13 cellular contexts compared by ENCODE assay signal in genomic region chr6:2792330-2792729, GRCh38. TPM values are rescaled to one million over a fixed set of nuclear protein-coding genes. Genes with fewer than 3 reads are reported as not detected.
DNase-seq lines count a peak whose midpoint lies in the region; ATAC-seq, FAIRE-seq and TF ChIP-seq lines count a peak whose summit lies in the region.
"Had no signal": no experiment of that assay in that cellular context is flagged by ENCODE, and none has a peak within 500 bp of the region (broad histone marks: within the 10 kb centered on the region; RNA-seq: fewer than 3 reads in every experiment).

No MANE protein-coding gene starts in this region.

- H3K4me3 ChIP-seq in PC-9 (no peak overlapping the region), pancreas (no peak overlapping the region), lower leg skin (ENCODE audit: low read depth, poor library complexity, severe bottlenecking) (no peak overlapping the region), WERI-Rb-1 (ENCODE audit: low read depth, low read length) (no peak overlapping the region)

- no peak for TF ChIP-seq CTCF in PC-9 (conservative IDR thresholded peaks at IDR 0.05)
- no peak for TF ChIP-seq CTCF in pancreas (IDR thresholded peaks at IDR 0.05)
- TF ChIP-seq CTCF in lower leg skin (IDR thresholded peaks at IDR 0.05) = no peak
- no peak for TF ChIP-seq CTCF in WERI-Rb-1 (IDR thresholded peaks at IDR 0.05; ENCODE audit: low read depth, low read length)

- POLR2A ChIA-PET in PC-9 (lab: Charles Lee; ENCODE audit: unreplicated experiment) = interaction anchor here (0.9 kb wide), 1 partner anchor 54 kb away, joined by 3 read pairs; no protein-coding TSS in a partner anchor

- ATAC-seq in pancreas = no peak

- DNase-seq in EH (ENCODE audit: low read depth) (peak; percentile 42), PC-9 (no peak), epithelial cell of prostate (ENCODE audit: low read depth, low spot score) (no peak), pancreas (peak in 1 of 6 donors; percentile 43), lower leg skin (ENCODE audit: low spot score in 2 of 2) (no peak), NCI-H524 treated with DMSO at 0.1 percent for 48 hours (lab: John Stamatoyannopoulos, UW) (no peak), WERI-Rb-1 (no peak)
- DNase-seq in stimulated activated CD4-positive, alpha-beta T cell treated with anti-CD3 and anti-CD28 coated beads, Interleukin-2, amount 100 ng/mL, for 24 hours = no peak
- DNase-seq: foreskin melanocyte; NCI-H1436; NK-92 treated with Interleukin-12 subunit alpha and Interleukin-12 subunit beta, amount 100 ng/mL, for 24 hours had no signal

- peaks cover 25% of the 10 kb centered on the region; the same call in 1 of the 2 replicates for H3F3A ChIP-seq in PC-9 (ENCODE audit: insufficient read depth, low read depth)

- no peak overlapping the region for H3K4me2 ChIP-seq in PC-9

- no TSS peak for BruUV-seq in PC-9 (replicated peaks; lab: Mats Ljungman, UMichigan)

- no peaks in the 10 kb centered on the region for H3K9me3 ChIP-seq in PC-9 (ENCODE audit: insufficient read depth, low read depth)
- no peaks in the 10 kb centered on the region for H3K9me3 ChIP-seq in pancreas
- no peaks in the 10 kb centered on the region for H3K9me3 ChIP-seq in WERI-Rb-1 (ENCODE audit: severe bottlenecking)

- no peak for TF ChIP-seq POLR2A in lower leg skin (IDR thresholded peaks at IDR 0.05)

- intact Hi-C loops in PC-9 (cut with micrococcal nuclease; ENCODE audit: unreplicated experiment) (loop anchor here (10.0 kb wide), 1 partner anchor 262 kb away; no protein-coding TSS in a partner anchor), pancreas (cut with DNase I) (no loop called here), lower leg skin (cut with DNase I; ENCODE audit: low total_unique reads) (loop anchor here (5.0 kb wide), 1 partner anchor 50 kb away; the partner anchor contains the start of gene SERPINB1)

- 0 out of 2 replicates have a peak overlapping the region, but pooled peaks have one; percentile 74 for H3K27ac ChIP-seq in PC-9
- peak overlapping the region; percentile 99 for H3K27ac ChIP-seq in epithelial cell of prostate
- peak overlapping the region; percentile 6 to 90 (median 58) for H3K27ac ChIP-seq in pancreas
- H3K27ac ChIP-seq in WERI-Rb-1 = no peak overlapping the region

- H3K27me3 ChIP-seq in PC-9 (ENCODE audit: insufficient read depth, low read depth) = no peaks in the 10 kb centered on the region
- H3K27me3 ChIP-seq in pancreas = no peaks in the 10 kb centered on the region
- no peaks in the 10 kb centered on the region for H3K27me3 ChIP-seq in WERI-Rb-1 (ENCODE audit: insufficient read depth, low read depth, severe bottlenecking)

- WGBS in pancreas, 2 donors = 77 to 79% methylated on average over 9 of the region's 9 CpGs
- 65 to 71% methylated on average over 9 of the region's 9 CpGs for WGBS in lower leg skin, 2 donors

- 0 out of 2 replicates have a peak, but pooled peaks cover 8% of the 10 kb centered on the region for H3K79me2 ChIP-seq in PC-9 (ENCODE audit: low read depth)

- no peaks in the 10 kb centered on the region for H3K9me2 ChIP-seq in PC-9 (ENCODE audit: insufficient read depth)

- H3K4me1 ChIP-seq in PC-9 (replicated peaks; ENCODE audit: insufficient read depth) (peaks cover 4% of the 10 kb centered on the region; the same call in 1 of the 2 replicates), pancreas (peaks cover 14 to 39% (median 16%) of the 10 kb centered on the region in 3 donors)

- no peaks in the 10 kb centered on the region for H4K20me1 ChIP-seq in PC-9 (ENCODE audit: insufficient read depth)

- no peak overlapping the region for H2AFZ ChIP-seq in PC-9

- CTCF ChIA-PET in PC-9 (lab: Charles Lee) = interaction anchor here (0.6 to 1.9 kb wide), 2 partner anchors 12 to 54 kb away, joined by 4 to 14 read pairs; no protein-coding TSS in a partner anchor

- FAIRE-seq in pancreas (lab: Jason Lieb, UNC) = no peak
- FAIRE-seq: D721Med, GM12891 had no signal

- H3K36me3 ChIP-seq in PC-9 (ENCODE audit: low read depth) (no peaks in the 10 kb centered on the region), pancreas (no peaks in the 10 kb centered on the region), WERI-Rb-1 (peaks cover 6% of the 10 kb centered on the region; the same call in 1 of the 2 replicates)

RNA-seq across cellular contexts. Expression of gene WRNIP1, which starts 27.1 kb away (rescaled TPM):
- 61.4 and 69.5 TPM in 2 replicates for total RNA-seq in PC-9 (2021)
- total RNA-seq in pancreas = 10 to 100 TPM; 19.2 to 24.9 (median 23.2) TPM
- polyA plus RNA-seq in pancreas = 10 to 100 TPM; 35.7 to 45.7 TPM
- 10 to 100 TPM; 72.3 to 94.7 (median 87.0) TPM for total RNA-seq in lower leg skin

RNA-seq across cellular contexts. Expression of gene MYLK4, which starts 41.6 kb away (rescaled TPM):
- total RNA-seq in PC-9 (2021) (1.1 and 1.6 TPM in 2 replicates), pancreas (under 1 TPM; 0.37 to 0.87 (median 0.41) TPM), lower leg skin (1 to 10 TPM in 3 of 4 donors, under 1 TPM in 1; 0.97 to 3.8 (median 2.5) TPM)
- polyA plus RNA-seq in pancreas = 1 to 10 TPM in 1 of 2 donors, under 1 TPM in 1; 0.27 to 1.0 TPM

RNA-seq across cellular contexts. Expression of gene SERPINB1, which starts 49.3 kb away (rescaled TPM):
- 82.3 and 93.9 TPM in 2 replicates for total RNA-seq in PC-9 (2021)
- total RNA-seq in pancreas = 100 to 1,000 TPM in 5 of 6 donors, 10 to 100 TPM in 1; 94.1 to 285 (median 190) TPM
- 10 to 100 TPM; 68.1 to 75.8 TPM for polyA plus RNA-seq in pancreas
- 10 to 100 TPM; 12.6 to 41.1 (median 17.6) TPM for total RNA-seq in lower leg skin

Comparison
In these comparisons a context has a peak if more than half of its experiments do, and no peak if none do; other contexts are left out.
1. intact Hi-C loops: an anchor here in PC-9 (10.0 kb wide) and lower leg skin (5.0 kb wide); none called in pancreas.